1 cellular context compared by ENCODE assay signal in genomic region chr9:125239631-125240597, GRCh38.
TF ChIP-seq lines count a peak whose summit lies in the region.

No MANE protein-coding gene starts in this region.

TF ChIP-seq in IMR-90, 13 proteins besides CTCF, POLR2A, EP300 and RAD21:
- TF ChIP-seq BHLHE40 (IDR thresholded peaks at IDR 0.05; ENCODE audit: low read depth, low read length): no peak
- no peak for TF ChIP-seq NFE2L2 (IDR thresholded peaks at IDR 0.05; ENCODE audit: low read depth, low read length)
- TF ChIP-seq CEBPB (IDR thresholded peaks at IDR 0.05; ENCODE audit: low read depth, low read length): no peak
- TF ChIP-seq FOS (IDR thresholded peaks at IDR 0.05; ENCODE audit: low read depth, low read length): no peak
- TF ChIP-seq MAZ (IDR thresholded peaks at IDR 0.05; ENCODE audit: borderline replicate concordance, low read depth, low read length): no peak
- TF ChIP-seq CHD1 (IDR thresholded peaks at IDR 0.05; ENCODE audit: low read depth, low read length): no peak
- no peak for TF ChIP-seq ELK1 (IDR thresholded peaks at IDR 0.05; ENCODE audit: borderline replicate concordance, low read depth, low read length)
- TF ChIP-seq SMC3 (IDR thresholded peaks at IDR 0.05; ENCODE audit: low read depth, low read length): no peak
- TF ChIP-seq MXI1 (IDR thresholded peaks at IDR 0.05; ENCODE audit: borderline replicate concordance, low read depth, low read length): no peak
- no peak for TF ChIP-seq USF2 (IDR thresholded peaks at IDR 0.05; ENCODE audit: low read depth, low read length)
- TF ChIP-seq RFX5 (IDR thresholded peaks at IDR 0.05; ENCODE audit: low read depth, low read length): no peak
- TF ChIP-seq MAFK (IDR thresholded peaks at IDR 0.05; ENCODE audit: low read depth, low read length): no peak
- no peak for TF ChIP-seq RCOR1 (IDR thresholded peaks at IDR 0.05; ENCODE audit: insufficient replicate concordance, low read length)
